In the genomic region with DNA sequence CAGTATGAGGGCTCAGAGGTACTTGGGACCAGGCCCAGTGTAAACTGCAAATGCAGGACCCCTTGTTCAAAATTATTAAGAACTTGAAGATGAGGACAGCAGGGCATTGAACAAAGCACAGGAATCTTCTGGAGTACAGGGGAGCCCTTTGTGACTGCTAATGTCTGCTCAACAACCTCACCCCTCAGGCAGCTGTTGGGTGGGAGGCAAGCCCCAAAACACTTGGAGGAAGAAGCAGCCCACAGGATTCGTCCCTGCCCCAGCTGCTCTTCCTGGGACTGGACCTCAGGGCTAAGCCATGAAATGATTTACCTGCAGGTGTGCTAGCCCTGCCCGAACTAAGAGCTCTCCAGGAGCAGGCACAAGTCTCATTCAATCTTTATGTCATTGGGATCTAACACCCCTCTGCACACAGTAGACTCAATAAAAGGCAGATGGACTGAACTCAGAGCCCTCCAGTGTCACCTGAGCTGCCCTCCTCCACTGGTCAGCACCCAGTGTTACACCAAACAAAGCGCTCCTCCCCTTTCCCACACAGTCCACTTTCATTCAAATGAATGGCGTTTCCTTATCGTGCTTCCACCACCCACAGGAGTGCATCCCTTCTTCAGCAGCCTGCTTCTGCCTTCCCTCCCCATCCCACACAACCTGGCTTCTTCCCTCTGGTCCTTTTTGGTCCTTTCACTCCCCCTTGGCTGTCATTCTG, we compare ENCODE assay signal across 28 cellular contexts. TPM values are rescaled to one million over a fixed set of nuclear protein-coding genes. Genes with fewer than 3 reads are reported as not detected.
DNase-seq lines count a peak whose midpoint lies in the region; ATAC-seq, FAIRE-seq and TF ChIP-seq lines count a peak whose summit lies in the region.
"Had no signal": no experiment of that assay in that cellular context is flagged by ENCODE, and none has a peak within 500 bp of the region (broad histone marks: within the 10 kb centered on the region; RNA-seq: fewer than 3 reads in every experiment).

No MANE protein-coding gene starts in this region.

- ATAC-seq in SK-N-SH treated with all-trans-retinoic acid at 6 μM for 48 hours, result peak; percentile 24; the same call in 2 of the 3 replicates
- ATAC-seq in K562, result peak; percentile 77

- no peaks in the 10 kb centered on the region for H3K79me2 ChIP-seq in SK-N-SH (ENCODE audit: insufficient read depth)
- H3K79me2 ChIP-seq in K562 (ENCODE audit: control insufficient read depth, insufficient read depth, low read length), result no peaks in the 10 kb centered on the region

- TF ChIP-seq POLR2A in K562 (conservative IDR thresholded peaks at IDR 0.05), result no peak

- H4K20me1 ChIP-seq in SK-N-SH (ENCODE audit: insufficient read depth), result no peaks in the 10 kb centered on the region
- peaks cover 4% of the 10 kb centered on the region; the same call in 1 of the 2 replicates for H4K20me1 ChIP-seq in K562 (replicated peaks; ENCODE audit: control insufficient read depth, insufficient read depth, low read length)

- POLR2A ChIA-PET in SK-N-SH (lab: Yijun Ruan, JAX) (no interaction called here), HEK293 (lab: Yijun Ruan, JAX) (no interaction called here), K562 (lab: Yijun Ruan, JAX) (interaction anchor here (0.6 to 1.4 kb wide), 2 partner anchors 10 to 21 kb away, joined by 3 to 4 read pairs; no protein-coding TSS in a partner anchor), A673 (lab: Charles Lee; ENCODE audit: low non-redundant PET) (no interaction called here)

- no peaks in the 10 kb centered on the region for H3K9me2 ChIP-seq in SK-N-SH

- DNase-seq in SK-N-SH (no peak), K562 (ENCODE audit: extremely low read depth in 1 of 4, low spot score in 3 of 4) (peak; percentile 43 to 55 (median 46)), NCI-H1930 (lab: John Stamatoyannopoulos, UW) (no peak), A673 (ENCODE audit: low spot score) (no peak), HTR-8/SVneo (ENCODE audit: insufficient read length, low spot score) (no peak)
- DNase-seq: 8988T; CD4-positive, alpha-beta T cell; KG1; MM.1S; NCI-H1417; NCI-H1694; NCI-H2081 treated with DMSO at 0.1 percent for 48 hours; NCI-H2171; NCI-H226; NCI-H510A; NCI-H69; Right ventricle myocardium superior; RPMI8226; T-helper 1 cell had no signal

- H3K4me3 ChIP-seq in SK-N-SH (ENCODE audit: low read depth in 2 of 2, low read length in 1 of 2) (no peak overlapping the region), HEK293 (ENCODE audit: low read depth, low read length) (no peak overlapping the region), K562 (no peak overlapping the region), A673 (ENCODE audit: low read depth, low read length, poor library complexity, severe bottlenecking) (no peak overlapping the region)
- H3K4me3 ChIP-seq: SJSA1 had no signal

- H3K4me1 ChIP-seq in SK-N-SH (ENCODE audit: control insufficient read depth in 1 of 2, insufficient read depth in 2 of 2, low read depth in 1 of 2, low read length in 1 of 2) (no peaks in the 10 kb centered on the region), HEK293 (ENCODE audit: control insufficient read depth, insufficient read depth, low read length) (no peaks in the 10 kb centered on the region), K562 (replicated peaks in 1 of 2; ENCODE audit: control insufficient read depth in 2 of 2, insufficient read depth in 2 of 2, low read length in 2 of 2) (peaks cover 3% of the 10 kb centered on the region in 2 experiments; a peak in 1 of 5 replicates), A673 (ENCODE audit: insufficient read depth, low read length, poor library complexity, severe bottlenecking) (no peaks in the 10 kb centered on the region)
- H3K4me1 ChIP-seq: SJSA1 had no signal

- no peak overlapping the region for H3K27ac ChIP-seq in SK-N-SH (ENCODE audit: low read depth in 2 of 2, low read length in 1 of 2)
- H3K27ac ChIP-seq in HEK293 (ENCODE audit: extremely low read depth, low read depth, low read length), result no peak overlapping the region
- H3K27ac ChIP-seq in K562 (ENCODE audit: extremely low read depth, low read depth, low read length), result no peak overlapping the region
- no peak overlapping the region for H3K27ac ChIP-seq in A673 (ENCODE audit: low read depth, low read length, poor library complexity, severe bottlenecking)
- H3K27ac ChIP-seq: SJSA1 had no signal

- H3K9me1 ChIP-seq in K562 (ENCODE audit: control insufficient read depth, insufficient read depth, low read length), result no peaks in the 10 kb centered on the region

- H3K9ac ChIP-seq in SK-N-SH, result no peak overlapping the region
- no peak overlapping the region for H3K9ac ChIP-seq in K562 (ENCODE audit: insufficient read depth in 1 of 2, low read depth in 2 of 2, low read length in 2 of 2)

- H3K36me3 ChIP-seq in SK-N-SH (replicated peaks in 1 of 2; ENCODE audit: control insufficient read depth in 1 of 2, insufficient read depth in 2 of 2, low read length in 1 of 2) (no peaks in the 10 kb centered on the region), HEK293 (ENCODE audit: control insufficient read depth in 2 of 2, insufficient read depth in 1 of 2, low read length in 2 of 2) (no peaks in the 10 kb centered on the region), K562 (ENCODE audit: control insufficient read depth, insufficient read depth, low read length) (no peaks in the 10 kb centered on the region), A673 (ENCODE audit: insufficient read depth, low read length, poor library complexity, severe bottlenecking) (no peaks in the 10 kb centered on the region)
- H3K36me3 ChIP-seq: SJSA1 had no signal

- TF ChIP-seq CTCF in SK-N-SH (IDR thresholded peaks at IDR 0.05) (no peak), HEK293 (tag by site-specific recombination; IDR thresholded peaks at IDR 0.05) (no peak), K562 (IDR thresholded peaks at IDR 0.05 in 2 of 3, conservative IDR thresholded peaks at IDR 0.05 in 1 of 3; ENCODE audit: insufficient read depth in 2 of 3, low read depth in 1 of 3, low read length in 3 of 3) (no peak), A673 (conservative IDR thresholded peaks at IDR 0.05; ENCODE audit: low read depth, low read length) (no peak)

- WGBS in SK-N-SH (ENCODE audit: low lambda C conversion rate), result 17% methylated on average over 5 of the region's 5 CpGs
- 1% methylated on average over 5 of the region's 5 CpGs for WGBS in K562 (ENCODE audit: insufficient coverage, low coverage, missing lambda C conversion rate)

- in situ Hi-C loops in K562 (cut with MboI), result no loop called here

- H3K9me3 ChIP-seq in SK-N-SH (no peaks in the 10 kb centered on the region), HEK293 (ENCODE audit: control insufficient read depth, insufficient read depth, low read depth, low read length) (no peaks in the 10 kb centered on the region), K562 (replicated peaks; ENCODE audit: control insufficient read depth, insufficient read depth, low read depth, low read length) (no peaks in the 10 kb centered on the region), A673 (ENCODE audit: low read depth, low read length, poor library complexity, severe bottlenecking) (no peaks in the 10 kb centered on the region)
- H3K9me3 ChIP-seq: SJSA1 had no signal

- H3F3A ChIP-seq in SK-N-SH (replicated peaks; ENCODE audit: insufficient read depth), result no peaks in the 10 kb centered on the region

- FAIRE-seq in K562 (lab: Jason Lieb, UNC) (no peak), HTR-8/SVneo (lab: Jason Lieb, UNC) (no peak)
- FAIRE-seq: D721Med, G401.6 had no signal

- peaks cover 43% of the 10 kb centered on the region; the same call in 1 of the 2 replicates for H3K27me3 ChIP-seq in SK-N-SH (ENCODE audit: insufficient read depth)
- peaks cover 28 to 49% of the 10 kb centered on the region in 2 experiments for H3K27me3 ChIP-seq in K562 (ENCODE audit: control insufficient read depth in 2 of 2, insufficient read depth in 2 of 2, low read length in 2 of 2)
- H3K27me3 ChIP-seq in A673 (replicated peaks; ENCODE audit: insufficient read depth, low read depth, low read length, poor library complexity), result peaks cover 4% of the 10 kb centered on the region
- H3K27me3 ChIP-seq: SJSA1 had no signal

- H3K4me2 ChIP-seq in SK-N-SH (no peak overlapping the region), K562 (ENCODE audit: insufficient read depth, low read length) (no peak overlapping the region)

- no TSS peak for BruUV-seq in K562 (replicated peaks; lab: Mats Ljungman, UMichigan)
- BruUV-seq in A673 (replicated peaks; lab: Mats Ljungman, UMichigan), result no TSS peak

- no peak for TF ChIP-seq EP300 in SK-N-SH (IDR thresholded peaks at IDR 0.05; ENCODE audit: borderline replicate concordance in 1 of 2, low read depth in 1 of 2, low read length in 1 of 2)
- no peak for TF ChIP-seq EP300 in K562 (IDR thresholded peaks at IDR 0.05; ENCODE audit: low read length)

- H2AFZ ChIP-seq in SK-N-SH (ENCODE audit: low read depth) (no peak overlapping the region), K562 (ENCODE audit: low read depth, low read length) (no peak overlapping the region)

- TF ChIP-seq RAD21 in SK-N-SH (IDR thresholded peaks at IDR 0.05; ENCODE audit: low read length) (no peak), K562 (CRISPR knock-in tag; conservative IDR thresholded peaks at IDR 0.05 in 1 of 2, IDR thresholded peaks at IDR 0.05 in 1 of 2) (no peak)

- intact Hi-C loops in K562 (cut with micrococcal nuclease), result no loop called here
- intact Hi-C loops in A673 (cut with micrococcal nuclease; ENCODE audit: unreplicated experiment), result no loop called here

- CTCF ChIA-PET in SK-N-SH (lab: Yijun Ruan, JAX), result interaction anchor here (1.2 to 3.5 kb wide), 2 partner anchors 71 to 79 kb away, joined by 3 to 10 read pairs; no protein-coding TSS in a partner anchor
- CTCF ChIA-PET in HEK293 (lab: Yijun Ruan, JAX), result interaction anchor here (0.5 to 1.2 kb wide), 3 partner anchors 283 to 580 kb away, joined by 3 read pairs; no protein-coding TSS in a partner anchor
- CTCF ChIA-PET in K562 (lab: Yijun Ruan, JAX; ENCODE audit: low intra/inter-chr PET ratio), result interaction anchor here (1.0 kb wide), 1 partner anchor 71 kb away, joined by 3 read pairs; no protein-coding TSS in a partner anchor
- CTCF ChIA-PET in A673 (lab: Charles Lee), result no interaction called here

RNA-seq across cellular contexts. Expression of gene TRPV5, which starts 1.0 kb away (rescaled TPM):
- not detected in 2 replicates for polyA plus RNA-seq in SK-N-SH (2012; rRNA removed)
- not detected in 2 replicates for polyA plus RNA-seq in SK-N-SH (2012; cell fraction: cytosol; rRNA removed)
- polyA plus RNA-seq in SK-N-SH (2012; cell fraction: nucleus; rRNA removed), result not detected in 2 replicates
- 0.56 and 0.74 TPM in 2 replicates for total RNA-seq in K562 (2011; cell fraction: chromatin; rRNA removed; ENCODE audit: low replicate concordance)
- 0.17 and 0.26 TPM in 2 replicates for total RNA-seq in K562 (2011; cell fraction: nucleolus; rRNA removed)
- 0.44 and 1.1 TPM in 2 replicates for total RNA-seq in K562 (2011; cell fraction: nucleoplasm; rRNA removed)
- not detected in 2 replicates for total RNA-seq in K562 (2014; rRNA removed)
- not detected in 2 replicates for total RNA-seq in K562 (2014; rRNA removed; fragmentation: Illumina TruSeq; extraction: Trizol)
- not detected in 2 replicates for total RNA-seq in K562 (2015; rRNA removed; fragmentation: Illumina TruSeq; extraction: Trizol)
- total RNA-seq in K562 (2021), result not detected in 2 replicates
- 0.12 TPM in 1 of 2 replicates, not detected in the other for polyA plus RNA-seq in K562 (2011; rRNA removed)
- 0.03 TPM in 1 of 2 replicates, not detected in the other for polyA plus RNA-seq in K562 (2011; cell fraction: cytosol; rRNA removed)
- polyA plus RNA-seq in K562 (2011; cell fraction: nucleus; rRNA removed), result 0.36 and 0.60 TPM in 2 replicates
- 0.08 TPM in 1 of 2 replicates, not detected in the other for polyA plus RNA-seq in K562 (2012)
- polyA plus RNA-seq in K562 (2014; fragmentation: Illumina TruSeq; extraction: Trizol), result 0.04 TPM in 1 of 2 replicates, not detected in the other
- polyA plus RNA-seq in K562 (2014; fragmentation: Nextera tagmentation; extraction: Ambion mirVana), result not detected
- not detected in 2 replicates for polyA plus RNA-seq in K562 (2014; rRNA removed)
- polyA minus RNA-seq in K562 (2011; rRNA and poly(A)+ RNA removed), result 0.27 TPM in 1 of 2 replicates, not detected in the other
- polyA minus RNA-seq in K562 (2011; cell fraction: cytosol; rRNA and poly(A)+ RNA removed), result not detected in 2 replicates
- polyA minus RNA-seq in K562 (2011; cell fraction: nucleus; rRNA and poly(A)+ RNA removed), result 0.13 and 0.22 TPM in 2 replicates
- total RNA-seq in A673 (2021), result not detected in 2 replicates
- total RNA-seq: CD4-positive, alpha-beta T cell; H4; HT-29; Right ventricle myocardium superior; SJSA1 had no signal
- polyA plus RNA-seq: BJ had no signal

RNA-seq across cellular contexts. Expression of gene LLCFC1, which starts 6.7 kb away (rescaled TPM):
- not detected in 2 replicates for polyA plus RNA-seq in SK-N-SH (2012; rRNA removed)
- not detected in 2 replicates for polyA plus RNA-seq in SK-N-SH (2012; cell fraction: cytosol; rRNA removed)
- polyA plus RNA-seq in SK-N-SH (2012; cell fraction: nucleus; rRNA removed), result not detected in 2 replicates
- total RNA-seq in K562 (2011; cell fraction: chromatin; rRNA removed; ENCODE audit: low replicate concordance), result not detected in 2 replicates
- not detected in 2 replicates for total RNA-seq in K562 (2011; cell fraction: nucleolus; rRNA removed)
- not detected in 2 replicates for total RNA-seq in K562 (2011; cell fraction: nucleoplasm; rRNA removed)
- not detected in 2 replicates for total RNA-seq in K562 (2014; rRNA removed)
- total RNA-seq in K562 (2014; rRNA removed; fragmentation: Illumina TruSeq; extraction: Trizol), result not detected in 2 replicates
- not detected in 2 replicates for total RNA-seq in K562 (2015; rRNA removed; fragmentation: Illumina TruSeq; extraction: Trizol)
- total RNA-seq in K562 (2021), result not detected in 2 replicates
- not detected in 2 replicates for polyA plus RNA-seq in K562 (2011; rRNA removed)
- not detected in 2 replicates for polyA plus RNA-seq in K562 (2011; cell fraction: cytosol; rRNA removed)
- not detected in 2 replicates for polyA plus RNA-seq in K562 (2011; cell fraction: nucleus; rRNA removed)
- 0.20 and 0.55 TPM in 2 replicates for polyA plus RNA-seq in K562 (2012)
- polyA plus RNA-seq in K562 (2014; fragmentation: Illumina TruSeq; extraction: Trizol), result not detected in 2 replicates
- polyA plus RNA-seq in K562 (2014; fragmentation: Nextera tagmentation; extraction: Ambion mirVana), result not detected
- not detected in 2 replicates for polyA plus RNA-seq in K562 (2014; rRNA removed)
- polyA minus RNA-seq in K562 (2011; rRNA and poly(A)+ RNA removed), result not detected in 2 replicates
- not detected in 2 replicates for polyA minus RNA-seq in K562 (2011; cell fraction: cytosol; rRNA and poly(A)+ RNA removed)
- not detected in 2 replicates for polyA minus RNA-seq in K562 (2011; cell fraction: nucleus; rRNA and poly(A)+ RNA removed)
- total RNA-seq in A673 (2021), result not detected in 2 replicates
- total RNA-seq: CD4-positive, alpha-beta T cell; Daoy; H4; HT-29; Right ventricle myocardium superior; SJSA1 had no signal
- polyA plus RNA-seq: BJ had no signal

RNA-seq across cellular contexts. Expression of gene KEL, which starts 29.6 kb away (rescaled TPM):
- 0.05 and 0.18 TPM in 2 replicates for polyA plus RNA-seq in SK-N-SH (2012; rRNA removed)
- 0.03 and 0.04 TPM in 2 replicates for polyA plus RNA-seq in SK-N-SH (2012; cell fraction: cytosol; rRNA removed)
- 0.80 and 0.83 TPM in 2 replicates for polyA plus RNA-seq in SK-N-SH (2012; cell fraction: nucleus; rRNA removed)
- 113 and 184 TPM in 2 replicates for total RNA-seq in K562 (2011; cell fraction: chromatin; rRNA removed; ENCODE audit: low replicate concordance)
- total RNA-seq in K562 (2011; cell fraction: nucleolus; rRNA removed), result 129 and 133 TPM in 2 replicates
- total RNA-seq in K562 (2011; cell fraction: nucleoplasm; rRNA removed), result 107 and 122 TPM in 2 replicates
- total RNA-seq in K562 (2014; rRNA removed), result 15.9 and 22.0 TPM in 2 replicates
- total RNA-seq in K562 (2014; rRNA removed; fragmentation: Illumina TruSeq; extraction: Trizol), result 19.2 and 19.3 TPM in 2 replicates
- total RNA-seq in K562 (2015; rRNA removed; fragmentation: Illumina TruSeq; extraction: Trizol), result 22.2 and 25.5 TPM in 2 replicates
- total RNA-seq in K562 (2021), result 28.7 and 34.3 TPM in 2 replicates
- 47.4 and 72.0 TPM in 2 replicates for polyA plus RNA-seq in K562 (2011; rRNA removed)
- 33.6 and 44.4 TPM in 2 replicates for polyA plus RNA-seq in K562 (2011; cell fraction: cytosol; rRNA removed)
- polyA plus RNA-seq in K562 (2011; cell fraction: nucleus; rRNA removed), result 361 and 506 TPM in 2 replicates
- 25.0 and 47.3 TPM in 2 replicates for polyA plus RNA-seq in K562 (2012)
- 33.8 and 35.3 TPM in 2 replicates for polyA plus RNA-seq in K562 (2014; fragmentation: Illumina TruSeq; extraction: Trizol)
- polyA plus RNA-seq in K562 (2014; fragmentation: Nextera tagmentation; extraction: Ambion mirVana), result 10 to 100 TPM in 1 of 2 experiments, 1 to 10 TPM in 1; 9.0 to 18.9 TPM
- polyA plus RNA-seq in K562 (2014; rRNA removed), result 33.1 and 36.7 TPM in 2 replicates
- polyA minus RNA-seq in K562 (2011; rRNA and poly(A)+ RNA removed), result 31.5 and 38.3 TPM in 2 replicates
- polyA minus RNA-seq in K562 (2011; cell fraction: cytosol; rRNA and poly(A)+ RNA removed), result 14.1 and 24.0 TPM in 2 replicates
- 85.5 and 91.1 TPM in 2 replicates for polyA minus RNA-seq in K562 (2011; cell fraction: nucleus; rRNA and poly(A)+ RNA removed)
- not detected in 2 replicates for total RNA-seq in A673 (2021)
- total RNA-seq: Daoy had no signal

RNA-seq across cellular contexts. Expression of gene TRPV6, which starts 47.0 kb away (rescaled TPM):
- not detected in 2 replicates for polyA plus RNA-seq in SK-N-SH (2012; rRNA removed)
- not detected in 2 replicates for polyA plus RNA-seq in SK-N-SH (2012; cell fraction: cytosol; rRNA removed)
- not detected in 2 replicates for polyA plus RNA-seq in SK-N-SH (2012; cell fraction: nucleus; rRNA removed)
- total RNA-seq in K562 (2011; cell fraction: chromatin; rRNA removed; ENCODE audit: low replicate concordance), result 2.1 and 5.6 TPM in 2 replicates
- 3.2 and 3.3 TPM in 2 replicates for total RNA-seq in K562 (2011; cell fraction: nucleolus; rRNA removed)
- 2.2 and 2.7 TPM in 2 replicates for total RNA-seq in K562 (2011; cell fraction: nucleoplasm; rRNA removed)
- total RNA-seq in K562 (2014; rRNA removed), result 0.04 and 0.36 TPM in 2 replicates
- 0.11 and 0.51 TPM in 2 replicates for total RNA-seq in K562 (2014; rRNA removed; fragmentation: Illumina TruSeq; extraction: Trizol)
- total RNA-seq in K562 (2015; rRNA removed; fragmentation: Illumina TruSeq; extraction: Trizol), result 0.04 and 0.11 TPM in 2 replicates
- total RNA-seq in K562 (2021), result 0.18 and 0.81 TPM in 2 replicates
- polyA plus RNA-seq in K562 (2011; rRNA removed), result 0.08 and 0.37 TPM in 2 replicates
- polyA plus RNA-seq in K562 (2011; cell fraction: cytosol; rRNA removed), result 0.19 and 0.33 TPM in 2 replicates
- 3.7 and 4.0 TPM in 2 replicates for polyA plus RNA-seq in K562 (2011; cell fraction: nucleus; rRNA removed)
- polyA plus RNA-seq in K562 (2012), result 0.59 and 13.5 TPM in 2 replicates
- polyA plus RNA-seq in K562 (2014; fragmentation: Illumina TruSeq; extraction: Trizol), result 0.25 and 0.26 TPM in 2 replicates
- under 1 TPM; 0.04 to 0.06 TPM for polyA plus RNA-seq in K562 (2014; fragmentation: Nextera tagmentation; extraction: Ambion mirVana)
- 0.22 and 0.32 TPM in 2 replicates for polyA plus RNA-seq in K562 (2014; rRNA removed)
- 0.36 and 0.46 TPM in 2 replicates for polyA minus RNA-seq in K562 (2011; rRNA and poly(A)+ RNA removed)
- not detected in 2 replicates for polyA minus RNA-seq in K562 (2011; cell fraction: cytosol; rRNA and poly(A)+ RNA removed)
- 0.89 and 0.94 TPM in 2 replicates for polyA minus RNA-seq in K562 (2011; cell fraction: nucleus; rRNA and poly(A)+ RNA removed)
- total RNA-seq in A673 (2021), result not detected in 2 replicates
- total RNA-seq: CD4-positive, alpha-beta T cell; Daoy; H4; Right ventricle myocardium superior; SJSA1 had no signal
- polyA plus RNA-seq: BJ had no signal

Comparison
In these comparisons a context has a peak if more than half of its experiments do, and no peak if none do; other contexts are left out.
1. DNase-seq: peak in K562 (4 of 4); none in SK-N-SH (single experiment), NCI-H1930 (0 of 2), A673 (single experiment) and HTR-8/SVneo (single experiment).
2. RNA of gene KEL, which starts 29.6 kb away (total RNA-seq): 15.9 to 184 TPM in K562; not detected in A673; every median in the first group is over 10 times any median in the second.